ENCODE assay signal across 10 cellular contexts in the genomic region with DNA sequence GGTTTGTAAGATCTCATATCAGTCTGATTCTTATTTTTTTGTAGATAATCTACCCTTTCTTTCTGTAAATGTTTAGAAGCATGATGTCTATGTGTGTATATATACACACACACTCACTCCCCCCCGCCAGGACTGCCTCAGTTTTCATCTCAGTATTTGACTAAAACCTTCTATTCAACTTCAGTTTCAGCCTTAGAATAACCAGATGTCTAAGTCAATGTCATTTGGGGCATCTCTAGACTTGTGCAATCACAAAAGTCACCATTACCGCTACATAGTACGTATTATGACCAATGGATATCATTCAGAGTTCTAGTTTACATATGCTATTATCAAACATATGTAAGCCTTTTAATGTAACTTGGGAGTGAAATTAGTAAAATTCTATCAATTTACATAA. TPM values are rescaled to one million over a fixed set of nuclear protein-coding genes. Genes with fewer than 3 reads are reported as not detected.
DNase-seq lines count a peak whose midpoint lies in the region; ATAC-seq, FAIRE-seq and TF ChIP-seq lines count a peak whose summit lies in the region.
"Had no signal": no experiment of that assay in that cellular context is flagged by ENCODE, and none has a peak within 500 bp of the region (broad histone marks: within the 10 kb centered on the region; RNA-seq: fewer than 3 reads in every experiment).

No MANE protein-coding gene starts in this region.

- FAIRE-seq in HepG2 (lab: Jason Lieb, UNC): no peak

- H3K4me1 ChIP-seq in BLaER1: peaks cover 60% of the 10 kb centered on the region
- peaks cover 53% of the 10 kb centered on the region for H3K4me1 ChIP-seq in HepG2 (ENCODE audit: insufficient read depth, low read length)

- H3K27ac ChIP-seq in BLaER1 (no peak overlapping the region), HL-60 (replicated peaks) (peak overlapping the region; percentile 76; the same call in 1 of the 2 replicates), HepG2 (ENCODE audit: extremely low read length, insufficient read depth, low read length) (no peak overlapping the region)
- H3K27ac ChIP-seq: VCaP had no signal

- ATAC-seq in HepG2 (no peak), HG02884 (IDR thresholded peaks at IDR 0.05; ENCODE audit: unreplicated experiment) (no peak), HG02840 (IDR thresholded peaks at IDR 0.05; ENCODE audit: low FRiP score, unreplicated experiment) (no peak)

- H3K4me3 ChIP-seq in BLaER1 (no peak overlapping the region), HL-60 (replicated peaks; ENCODE audit: insufficient read depth, low read length) (no peak overlapping the region), HepG2 (replicated peaks in 1 of 3; ENCODE audit: insufficient read depth in 1 of 3, low read depth in 2 of 3, low read length in 3 of 3) (no peak overlapping the region)

- POLR2A ChIA-PET in activated CD4-positive, alpha-beta memory T cell treated with anti-CD3 and anti-CD28 coated beads for 36 hours (lab: Charles Lee): interaction anchor here (4.7 kb wide), 1 partner anchor 41 kb away, joined by 118 read pairs; a partner anchor contains a TSS
- POLR2A ChIA-PET in HepG2 (lab: Yijun Ruan, JAX): interaction anchor here (3.3 kb wide), 1 partner anchor 41 kb away, joined by 47 read pairs; a partner anchor contains a TSS
- POLR2A ChIA-PET in HEK293T (lab: Yijun Ruan, JAX): interaction anchor here (1.1 kb wide), 1 partner anchor 41 kb away, joined by 21 read pairs; a partner anchor contains a TSS

- no peak for TF ChIP-seq POLR2A in HepG2 (IDR thresholded peaks at IDR 0.05; ENCODE audit: insufficient read depth in 1 of 2, low read depth in 2 of 2, low read length in 2 of 2)

- H3K4me3 Mint-ChIP-seq in activated CD4-positive, alpha-beta memory T cell treated with anti-CD3 and anti-CD28 coated beads for 36 hours: peak overlapping the region; percentile 48

- in situ Hi-C loops in HepG2 (cut with HindIII; ENCODE audit: extremely low pct_ligation_motif_present, low pct_unique_long_range_greater_than_20kb): no loop called here

- H2AFZ ChIP-seq in HepG2 (ENCODE audit: low read length): no peak overlapping the region

- H3K79me2 ChIP-seq in HepG2 (ENCODE audit: insufficient read depth, low read length): peaks cover 65% of the 10 kb centered on the region

- BruUV-seq in HepG2 (replicated peaks; lab: Mats Ljungman, UMichigan): no TSS peak

- 96% methylated on average over 3 of the region's 3 CpGs for WGBS in HepG2 (ENCODE audit: low lambda C conversion rate)

- H3K9ac ChIP-seq in BLaER1 (peak overlapping the region; percentile 95; the same call in 1 of the 2 replicates), HepG2 (ENCODE audit: insufficient read depth, low read depth, low read length) (no peak overlapping the region)

- no peaks in the 10 kb centered on the region for H3K9me3 Mint-ChIP-seq in activated CD4-positive, alpha-beta memory T cell treated with anti-CD3 and anti-CD28 coated beads for 36 hours

- no peaks in the 10 kb centered on the region for H3K27me3 Mint-ChIP-seq in activated CD4-positive, alpha-beta memory T cell treated with anti-CD3 and anti-CD28 coated beads for 36 hours

- H3K9me3 ChIP-seq in BLaER1 (no peaks in the 10 kb centered on the region), HepG2 (ENCODE audit: low read length) (no peaks in the 10 kb centered on the region)

- CTCF ChIA-PET in activated CD4-positive, alpha-beta memory T cell treated with anti-CD3 and anti-CD28 coated beads for 36 hours (lab: Charles Lee): interaction anchor here (0.9 kb wide), 1 partner anchor 40 kb away, joined by 3 read pairs; a partner anchor contains a TSS
- CTCF ChIA-PET in HepG2 (lab: Yijun Ruan, JAX; ENCODE audit: low intra/inter-chr PET ratio, low total read pairs): no interaction called here
- CTCF ChIA-PET in HEK293T (lab: Yijun Ruan, JAX): no interaction called here

- no peak for TF ChIP-seq RAD21 in HepG2 (CRISPR knock-in tag; IDR thresholded peaks at IDR 0.05)

- H3K27ac Mint-ChIP-seq in activated CD4-positive, alpha-beta memory T cell treated with anti-CD3 and anti-CD28 coated beads for 36 hours: peak overlapping the region; percentile 82

- H4K20me1 ChIP-seq in BLaER1 (peaks cover 66% of the 10 kb centered on the region), HepG2 (ENCODE audit: insufficient read depth, low read length) (peaks cover 20% of the 10 kb centered on the region)

- H3K36me3 Mint-ChIP-seq in activated CD4-positive, alpha-beta memory T cell treated with anti-CD3 and anti-CD28 coated beads for 36 hours: peaks cover 11% of the 10 kb centered on the region

- TF ChIP-seq EP300 in HepG2 (IDR thresholded peaks at IDR 0.05; ENCODE audit: low read depth in 2 of 2, low read length in 2 of 2) (no peak), HepG2 (CRISPR knock-in tag; IDR thresholded peaks at IDR 0.05; ENCODE audit: borderline replicate concordance) (no peak)

- no peak for DNase-seq in HL-60 (ENCODE audit: low read depth in 1 of 2, low spot score in 1 of 2)
- DNase-seq in activated CD4-positive, alpha-beta memory T cell treated with anti-CD3 and anti-CD28 coated beads for 36 hours: peak; percentile 53
- DNase-seq in HepG2 (ENCODE audit: low spot score): no peak
- no peak for DNase-seq in posterior vena cava (ENCODE audit: low spot score)
- no peak for DNase-seq in HEK293T (ENCODE audit: extremely low spot score)
- DNase-seq: DMS153 had no signal

- H3K27me3 ChIP-seq in BLaER1 (no peaks in the 10 kb centered on the region), HL-60 (ENCODE audit: insufficient read depth, poor library complexity, severe bottlenecking) (no peaks in the 10 kb centered on the region), HepG2 (ENCODE audit: control insufficient read depth in 1 of 2, insufficient read depth in 2 of 2, low read length in 2 of 2) (no peaks in the 10 kb centered on the region; a peak in 1 of 5 replicates)

- intact Hi-C loops in activated CD4-positive, alpha-beta memory T cell treated with anti-CD3 and anti-CD28 coated beads for 36 hours (cut with micrococcal nuclease): no loop called here
- intact Hi-C loops in HepG2 (cut with micrococcal nuclease; ENCODE audit: unreplicated experiment) (no loop called here), posterior vena cava (cut with DNase I) (no loop called here)

- no peak for TF ChIP-seq CTCF in HL-60 (IDR thresholded peaks at IDR 0.05; ENCODE audit: insufficient read depth, low read length)
- TF ChIP-seq CTCF in HepG2 (CRISPR knock-in tag; IDR thresholded peaks at IDR 0.05): no peak

- H3K4me2 ChIP-seq in BLaER1: peak overlapping the region; percentile 90
- H3K4me2 ChIP-seq in HepG2 (ENCODE audit: low read depth, low read length): no peak overlapping the region

- H3K36me3 ChIP-seq in BLaER1: peaks cover 10% of the 10 kb centered on the region
- peaks cover 0 to 1% of the 10 kb centered on the region in 2 experiments; a peak in 1 of 5 replicates for H3K36me3 ChIP-seq in HepG2 (replicated peaks in 1 of 2; ENCODE audit: control insufficient read depth in 1 of 2, insufficient read depth in 2 of 2, low read length in 2 of 2)

- H3K4me1 Mint-ChIP-seq in activated CD4-positive, alpha-beta memory T cell treated with anti-CD3 and anti-CD28 coated beads for 36 hours (ENCODE audit: low read depth): peaks cover 57% of the 10 kb centered on the region

TF ChIP-seq in HepG2, 621 proteins besides CTCF, POLR2A, EP300 and RAD21 (continues in another document):
- TF ChIP-seq CREM (IDR thresholded peaks at IDR 0.05): no peak
- TF ChIP-seq CREM (CRISPR knock-in tag; IDR thresholded peaks at IDR 0.05): no peak
- TF ChIP-seq ONECUT2 (CRISPR knock-in tag; IDR thresholded peaks at IDR 0.05): no peak

TF ChIP-seq in HEK293T, 16 proteins besides CTCF, POLR2A, EP300 and RAD21:
- TF ChIP-seq FOXA1 (IDR thresholded peaks at IDR 0.05): no peak

RNA-seq across cellular contexts. Expression of a gene that starts 53.3 kb away (rescaled TPM):
- 10 to 100 TPM; 27.9 to 29.6 TPM for total RNA-seq in activated CD4-positive, alpha-beta memory T cell treated with anti-CD3 and anti-CD28 coated beads for 36 hours
- 3.1 and 4.2 TPM in 2 replicates for total RNA-seq in HepG2 (2016; rRNA removed; fragmentation: Illumina TruSeq; extraction: Trizol)
- 2.1 and 2.4 TPM in 2 replicates for total RNA-seq in HepG2 (2016; cell fraction: cytosol; rRNA removed; fragmentation: Illumina TruSeq; extraction: Trizol; ENCODE audit: low read depth)
- 3.6 and 3.9 TPM in 2 replicates for total RNA-seq in HepG2 (2016; cell fraction: insoluble cytoplasmic fraction; rRNA removed; fragmentation: Illumina TruSeq; extraction: Trizol)
- 2.0 and 2.7 TPM in 2 replicates for total RNA-seq in HepG2 (2016; cell fraction: membrane; rRNA removed; fragmentation: Illumina TruSeq; extraction: Trizol)
- 3.2 and 3.5 TPM in 2 replicates for total RNA-seq in HepG2 (2016; cell fraction: nucleus; rRNA removed; fragmentation: Illumina TruSeq; extraction: Trizol)
- polyA plus RNA-seq in HepG2 (2011; rRNA removed): 2.9 and 3.2 TPM in 2 replicates
- polyA plus RNA-seq in HepG2 (2011; cell fraction: cytosol; rRNA removed): 2.9 and 4.8 TPM in 2 replicates
- 8.1 and 8.9 TPM in 2 replicates for polyA plus RNA-seq in HepG2 (2011; cell fraction: nucleus; rRNA removed)
- 2.5 and 2.8 TPM in 2 replicates for polyA plus RNA-seq in HepG2 (2012)
- 2.0 and 2.6 TPM in 2 replicates for polyA plus RNA-seq in HepG2 (2016; cell fraction: cytosol; fragmentation: Illumina TruSeq; extraction: Trizol; ENCODE audit: low read depth)
- 3.3 and 5.4 TPM in 2 replicates for polyA plus RNA-seq in HepG2 (2016; cell fraction: insoluble cytoplasmic fraction; fragmentation: Illumina TruSeq; extraction: Trizol; ENCODE audit: low read depth)
- 2.5 and 2.8 TPM in 2 replicates for polyA plus RNA-seq in HepG2 (2016; cell fraction: membrane; fragmentation: Illumina TruSeq; extraction: Trizol; ENCODE audit: low read depth)
- polyA plus RNA-seq in HepG2 (2016; cell fraction: nucleus; fragmentation: Illumina TruSeq; extraction: Trizol; ENCODE audit: insufficient read depth, low read depth): 4.8 TPM in 2 replicates
- 1.4 and 3.8 TPM in 2 replicates for polyA minus RNA-seq in HepG2 (2011; rRNA and poly(A)+ RNA removed; ENCODE audit: low replicate concordance)
- polyA minus RNA-seq in HepG2 (2011; cell fraction: cytosol; rRNA and poly(A)+ RNA removed): 0.79 TPM in 1 of 2 replicates, not detected in the other
- polyA minus RNA-seq in HepG2 (2011; cell fraction: nucleus; rRNA and poly(A)+ RNA removed): 1.4 and 1.9 TPM in 2 replicates
- total RNA-seq in posterior vena cava: 10 to 100 TPM; 10.7 to 11.4 TPM
